Comparison of ENCODE assay signal across 28 cellular contexts in the genomic region with DNA sequence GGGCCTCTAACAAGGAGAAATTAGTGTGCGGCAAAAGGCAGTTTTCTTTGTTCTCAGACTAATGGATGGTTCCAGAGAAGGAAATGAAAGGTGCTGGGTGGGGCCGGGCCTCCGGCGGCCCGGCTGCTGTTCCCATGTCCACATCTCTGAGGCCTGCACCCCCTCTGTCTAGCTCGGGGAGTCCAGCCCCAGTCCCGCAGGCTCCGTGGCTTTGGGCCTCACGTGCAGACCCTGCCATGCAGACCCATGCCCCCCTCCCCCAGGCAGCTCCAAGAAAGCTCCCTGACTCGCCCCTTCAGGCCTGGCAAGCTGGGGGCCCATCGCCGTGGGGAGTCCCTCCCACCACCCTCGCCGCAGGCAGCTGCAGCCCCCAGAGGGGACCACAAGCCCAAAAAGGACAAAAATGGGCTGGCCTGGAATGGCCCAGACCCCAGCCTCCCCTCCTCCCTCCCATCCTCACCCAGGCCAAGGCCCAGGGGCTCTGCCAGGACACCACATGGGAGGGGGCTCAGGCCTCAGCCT. TPM values are rescaled to one million over a fixed set of nuclear protein-coding genes. Genes with fewer than 3 reads are reported as not detected.
DNase-seq lines count a peak whose midpoint lies in the region; ATAC-seq, FAIRE-seq and TF ChIP-seq lines count a peak whose summit lies in the region.
"Had no signal": no experiment of that assay in that cellular context is flagged by ENCODE, and none has a peak within 500 bp of the region (broad histone marks: within the 10 kb centered on the region; RNA-seq: fewer than 3 reads in every experiment).

No MANE protein-coding gene starts in this region.

- H3K27me3 ChIP-seq in GM23338 (ENCODE audit: insufficient read depth) (no peaks in the 10 kb centered on the region), gastroesophageal sphincter (peaks cover 14% of the 10 kb centered on the region), neuronal stem cell (ENCODE audit: control insufficient read depth in 3 of 3, insufficient read depth in 3 of 3, low read depth in 1 of 3, low read length in 3 of 3) (peaks cover 0 to 6% (median 2%) of the 10 kb centered on the region in 3 experiments), gastrocnemius medialis (peaks cover 16 to 23% (median 17%) of the 10 kb centered on the region in 3 donors)

- no peaks in the 10 kb centered on the region for H3K36me3 Mint-ChIP-seq in GM23338 (ENCODE audit: low read depth)
- H3K36me3 Mint-ChIP-seq: activated naive CD8-positive, alpha-beta T cell treated with anti-CD3 and anti-CD28 coated beads for 36 hours; CD4-positive, alpha-beta memory T cell; naive thymus-derived CD8-positive, alpha-beta T cell; stimulated activated memory B cell treated with anti-CD40 and anti-IgM and Interleukin-4, amounts not matched to agents 10 μg/mL and 1 μg/mL and 100 μg/mL, for 72 hours had no signal

- H3K27me3 Mint-ChIP-seq in GM23338 (ENCODE audit: insufficient read depth, low read depth, poor library complexity): peaks cover 8% of the 10 kb centered on the region

- H2BK5ac ChIP-seq in neuronal stem cell (ENCODE audit: low read length): peak overlapping the region; percentile 98

- TF ChIP-seq EP300 in gastroesophageal sphincter (IDR thresholded peaks at IDR 0.05): no peak

- peak overlapping the region; percentile 91 for H2BK120ac ChIP-seq in neuronal stem cell (ENCODE audit: low read depth, low read length)

- H3K79me1 ChIP-seq in neuronal stem cell (ENCODE audit: low read depth, low read length): no peaks in the 10 kb centered on the region

- no peaks in the 10 kb centered on the region for H3K4me1 ChIP-seq in GM23338 (ENCODE audit: insufficient read depth)
- H3K4me1 ChIP-seq in gastroesophageal sphincter: peaks cover 0 to 24% (median 13%) of the 10 kb centered on the region in 3 donors
- peaks cover 14 to 21% of the 10 kb centered on the region in 2 donors for H3K4me1 ChIP-seq in neuronal stem cell (ENCODE audit: control insufficient read depth in 2 of 2, insufficient read depth in 1 of 2, low read depth in 1 of 2, low read length in 2 of 2)
- no peaks in the 10 kb centered on the region for H3K4me1 ChIP-seq in gastrocnemius medialis
- H3K4me1 ChIP-seq: HAP-1, SJCRH30 had no signal

- peak overlapping the region; percentile 100 for H2BK15ac ChIP-seq in neuronal stem cell (ENCODE audit: low read length)

- peak overlapping the region; percentile 100 for H2AK5ac ChIP-seq in neuronal stem cell (ENCODE audit: low read depth, low read length)

- intact Hi-C loops in gastrocnemius medialis (cut with DNase I; ENCODE audit: low total_unique reads): no loop called here

- H2AFZ ChIP-seq in GM23338: no peak overlapping the region
- peak overlapping the region; percentile 97 for H2AFZ ChIP-seq in neuronal stem cell (ENCODE audit: low read length)

- peak overlapping the region; percentile 99 for H4K91ac ChIP-seq in neuronal stem cell (ENCODE audit: low read depth, low read length, poor library complexity)

- H3K4me3 ChIP-seq in GM23338 (no peak overlapping the region), gastroesophageal sphincter (no peak overlapping the region), neuronal stem cell (ENCODE audit: low read length in 2 of 2) (no peak overlapping the region), gastrocnemius medialis (no peak overlapping the region)
- H3K4me3 ChIP-seq: HAP-1, SJCRH30, thoracic aorta had no signal

- H3K36me3 ChIP-seq in GM23338 (ENCODE audit: insufficient read depth) (no peaks in the 10 kb centered on the region), gastroesophageal sphincter (no peaks in the 10 kb centered on the region), neuronal stem cell (replicated peaks in 1 of 2; ENCODE audit: control insufficient read depth in 2 of 2, insufficient read depth in 2 of 2, low read length in 2 of 2) (no peaks in the 10 kb centered on the region), gastrocnemius medialis (no peaks in the 10 kb centered on the region)
- H3K36me3 ChIP-seq: HAP-1, SJCRH30, thoracic aorta had no signal

- peak overlapping the region; percentile 98 for H3K4ac ChIP-seq in neuronal stem cell (ENCODE audit: low read length)

- no peaks in the 10 kb centered on the region for H3K79me2 ChIP-seq in GM23338 (replicated peaks; ENCODE audit: insufficient read depth)

- no peaks in the 10 kb centered on the region for H4K20me1 ChIP-seq in GM23338 (replicated peaks; ENCODE audit: insufficient read depth)

- TF ChIP-seq POLR2A in gastroesophageal sphincter (IDR thresholded peaks at IDR 0.05): no peak
- no peak for TF ChIP-seq POLR2A in H54 (IDR thresholded peaks at IDR 0.05; ENCODE audit: low read depth, low read length)
- no peak for TF ChIP-seq POLR2A in gastrocnemius medialis (IDR thresholded peaks at IDR 0.05)

- peak overlapping the region; percentile 92 for H4K8ac ChIP-seq in neuronal stem cell (ENCODE audit: low read depth, low read length)

- WGBS in gastroesophageal sphincter (ENCODE audit: low coverage in 1 of 2), 2 donors: 40% methylated on average over 1 of the region's 14 CpGs; no CpG with 5 or more reads in 1 of the 2 donors
- WGBS in neuronal stem cell (ENCODE audit: extremely low coverage in 2 of 2, insufficient read length in 2 of 2, insufficient replicate concordance in 1 of 2), 2 donors: no CpG with 5 or more reads among the region's 14 CpGs

- no peaks in the 10 kb centered on the region for H3K9me3 Mint-ChIP-seq in GM23338
- H3K9me3 Mint-ChIP-seq: activated naive CD8-positive, alpha-beta T cell treated with anti-CD3 and anti-CD28 coated beads for 36 hours; activated T-helper 17 cell treated with anti-CD3 and anti-CD28 coated beads, Interleukin-2, amount 50 U/mL, for 72 hours; CD4-positive, alpha-beta memory T cell; naive thymus-derived CD8-positive, alpha-beta T cell; stimulated activated memory B cell treated with anti-CD40 and anti-IgM and Interleukin-4, amounts not matched to agents 10 μg/mL and 1 μg/mL and 100 μg/mL, for 72 hours had no signal

- peak overlapping the region; percentile 67 for H2BK12ac ChIP-seq in neuronal stem cell (ENCODE audit: low read length)

- H3K4me2 ChIP-seq in GM23338 (no peak overlapping the region), neuronal stem cell (ENCODE audit: insufficient read depth, low read length, poor library complexity, severe bottlenecking) (peak overlapping the region; percentile 18)

- peak; percentile 18; the same call in 2 of the 3 replicates for ATAC-seq in GM23338
- no peak for ATAC-seq in gastroesophageal sphincter
- no peak for ATAC-seq in GM18502 (IDR thresholded peaks at IDR 0.05; ENCODE audit: poor library complexity, unreplicated experiment)
- ATAC-seq in gastrocnemius medialis: no peak
- ATAC-seq: activated T-helper 17 cell treated with anti-CD3 and anti-CD28 coated beads, Interleukin-2, amount 50 U/mL, for 72 hours; naive thymus-derived CD8-positive, alpha-beta T cell; stimulated activated memory B cell treated with anti-CD40 and anti-IgM and Interleukin-4, amounts not matched to agents 10 μg/mL and 1 μg/mL and 100 μg/mL, for 72 hours had no signal

- H3K9me2 ChIP-seq in GM23338 (ENCODE audit: insufficient read depth): no peaks in the 10 kb centered on the region

- H3F3A ChIP-seq in GM23338 (replicated peaks; ENCODE audit: low read depth): no peaks in the 10 kb centered on the region

- TF ChIP-seq CTCF in GM23338 (conservative IDR thresholded peaks at IDR 0.05; ENCODE audit: low read depth in 2 of 2) (no peak), gastroesophageal sphincter (IDR thresholded peaks at IDR 0.05) (no peak), gastrocnemius medialis (IDR thresholded peaks at IDR 0.05 in 4 of 5, conservative IDR thresholded peaks at IDR 0.05 in 1 of 5) (no peak)

- in situ Hi-C loops in gastrocnemius medialis (cut with MboI; ENCODE audit: low sequenced_read_pairs in 4 of 4): no loop called here

- peak overlapping the region; percentile 84 for H3K9ac ChIP-seq in neuronal stem cell (ENCODE audit: low read depth, low read length, poor library complexity)

- no peak for FAIRE-seq in H54 (lab: Jason Lieb, UNC)
- FAIRE-seq: G401.6, small intestine had no signal

- H3K4me1 Mint-ChIP-seq in GM23338: no peaks in the 10 kb centered on the region; the same call in none of the 3 replicates
- H3K4me1 Mint-ChIP-seq: activated naive CD8-positive, alpha-beta T cell treated with anti-CD3 and anti-CD28 coated beads for 36 hours; activated T-helper 17 cell treated with anti-CD3 and anti-CD28 coated beads, Interleukin-2, amount 50 U/mL, for 72 hours; stimulated activated memory B cell treated with anti-CD40 and anti-IgM and Interleukin-4, amounts not matched to agents 10 μg/mL and 1 μg/mL and 100 μg/mL, for 72 hours had no signal

- no peak overlapping the region for H3K27ac Mint-ChIP-seq in GM23338
- H3K27ac Mint-ChIP-seq: activated naive CD8-positive, alpha-beta T cell treated with anti-CD3 and anti-CD28 coated beads for 36 hours; activated T-helper 17 cell treated with anti-CD3 and anti-CD28 coated beads, Interleukin-2, amount 50 U/mL, for 72 hours; CD4-positive, alpha-beta memory T cell; stimulated activated memory B cell treated with anti-CD40 and anti-IgM and Interleukin-4, amounts not matched to agents 10 μg/mL and 1 μg/mL and 100 μg/mL, for 72 hours had no signal

- no peak overlapping the region for H3K27ac ChIP-seq in GM23338 (ENCODE audit: low read depth)
- peak overlapping the region in 3 of 4 donors; percentile 18 to 57 (median 32) for H3K27ac ChIP-seq in gastroesophageal sphincter
- H3K27ac ChIP-seq in neuronal stem cell (replicated peaks; ENCODE audit: low read length): peak overlapping the region; percentile 89
- H3K27ac ChIP-seq in gastrocnemius medialis: no peak overlapping the region
- H3K27ac ChIP-seq: SJCRH30, thoracic aorta had no signal

- peak overlapping the region; percentile 98 for H3K23ac ChIP-seq in neuronal stem cell (ENCODE audit: low read depth, low read length, poor library complexity)

- H3K9me3 ChIP-seq in gastroesophageal sphincter (peaks cover 0 to 8% (median 0%) of the 10 kb centered on the region in 3 donors), neuronal stem cell (replicated peaks in 1 of 2; ENCODE audit: control insufficient read depth in 2 of 2, insufficient read depth in 1 of 2, low read depth in 1 of 2, low read length in 2 of 2) (peaks cover 0 to 2% of the 10 kb centered on the region in 2 donors), gastrocnemius medialis (no peaks in the 10 kb centered on the region)
- H3K9me3 ChIP-seq: HAP-1 had no signal

- H3K18ac ChIP-seq in neuronal stem cell (ENCODE audit: low read length): peak overlapping the region; percentile 99

- DNase-seq in GM23338 (ENCODE audit: low spot score) (no peak), NCI-H2227 (lab: John Stamatoyannopoulos, UW; ENCODE audit: unreplicated experiment) (peak; percentile 54), neuronal stem cell (ENCODE audit: low spot score) (no peak), cerebellar nuclear complex (lab: John Stamatoyannopoulos, UW) (no peak), H54 (ENCODE audit: insufficient read length, low spot score) (no peak), gastrocnemius medialis (no peak)
- DNase-seq: activated CD8-positive, alpha-beta memory T cell treated with anti-CD3 and anti-CD28 coated beads, Interleukin-2, amount 50 U/mL, for 4 hours; activated naive CD8-positive, alpha-beta T cell treated with anti-CD3 and anti-CD28 coated beads for 36 hours; effector CD8-positive, alpha-beta T cell; foreskin melanocyte; KG1; kidney glomerular epithelial cell; mesenchymal stem cell; NCI-H1694; NCI-H774; SJCRH30; small intestine had no signal

- H3K14ac ChIP-seq in neuronal stem cell (ENCODE audit: low read length): peak overlapping the region; percentile 59

- no peak overlapping the region for H3K4me3 Mint-ChIP-seq in GM23338
- H3K4me3 Mint-ChIP-seq: activated naive CD8-positive, alpha-beta T cell treated with anti-CD3 and anti-CD28 coated beads for 36 hours; activated T-helper 17 cell treated with anti-CD3 and anti-CD28 coated beads, Interleukin-2, amount 50 U/mL, for 72 hours; CD4-positive, alpha-beta memory T cell; naive thymus-derived CD8-positive, alpha-beta T cell; stimulated activated memory B cell treated with anti-CD40 and anti-IgM and Interleukin-4, amounts not matched to agents 10 μg/mL and 1 μg/mL and 100 μg/mL, for 72 hours had no signal

RNA-seq across cellular contexts. Expression of gene MRGBP, which starts 35.7 kb away (rescaled TPM):
- total RNA-seq in GM23338 (2014; rRNA removed; shearing (Covaris generic)): 24.3 and 26.0 TPM in 2 replicates
- 19.7 and 20.9 TPM in 2 replicates for polyA plus RNA-seq in GM23338 (2016; fragmentation: Nextera tagmentation; extraction: Ambion mirVana)
- total RNA-seq in gastroesophageal sphincter: 10 to 100 TPM in 3 of 4 donors, 1 to 10 TPM in 1; 9.3 to 15.6 (median 14.5) TPM
- polyA plus RNA-seq in neuronal stem cell (2013, experiment 1 of 2): 15.5 TPM
- polyA plus RNA-seq in neuronal stem cell (2013, experiment 2 of 2): 15.6 TPM
- total RNA-seq in gastrocnemius medialis: 1 to 10 TPM; 7.8 to 9.8 (median 8.2) TPM

RNA-seq across cellular contexts. Expression of gene OGFR, which starts 44.0 kb away (rescaled TPM):
- total RNA-seq in GM23338 (2014; rRNA removed; shearing (Covaris generic)): 48.8 and 50.6 TPM in 2 replicates
- polyA plus RNA-seq in GM23338 (2016; fragmentation: Nextera tagmentation; extraction: Ambion mirVana): 9.6 and 12.3 TPM in 2 replicates
- 10 to 100 TPM; 55.1 to 61.0 (median 58.9) TPM for total RNA-seq in gastroesophageal sphincter
- 15.0 TPM for polyA plus RNA-seq in neuronal stem cell (2013, experiment 1 of 2)
- polyA plus RNA-seq in neuronal stem cell (2013, experiment 2 of 2): 14.7 TPM
- total RNA-seq in gastrocnemius medialis: 10 to 100 TPM; 21.9 to 52.1 (median 40.5) TPM

RNA-seq across cellular contexts. Expression of gene NTSR1, which starts 52.0 kb away (rescaled TPM):
- total RNA-seq in GM23338 (2014; rRNA removed; shearing (Covaris generic)): 1.4 and 1.7 TPM in 2 replicates
- 0.15 and 0.52 TPM in 2 replicates for polyA plus RNA-seq in GM23338 (2016; fragmentation: Nextera tagmentation; extraction: Ambion mirVana)
- total RNA-seq in gastroesophageal sphincter (under 1 TPM; 0.13 to 0.85 (median 0.19) TPM), gastrocnemius medialis (under 1 TPM in 2 of 4 donors, not detected in 2; 0.04 to 0.13 TPM)
- 0.28 TPM for polyA plus RNA-seq in neuronal stem cell (2013, experiment 1 of 2)
- 0.21 TPM for polyA plus RNA-seq in neuronal stem cell (2013, experiment 2 of 2)
- total RNA-seq: activated naive CD8-positive, alpha-beta T cell treated with anti-CD3 and anti-CD28 coated beads for 36 hours; activated T-helper 17 cell treated with anti-CD3 and anti-CD28 coated beads, Interleukin-2, amount 50 U/mL, for 72 hours; naive thymus-derived CD8-positive, alpha-beta T cell; OCI-LY7; T-helper 1 cell treated with Interleukin-12 subunit alpha and Interleukin-12 subunit beta and Interleukin-4 antibody, amounts not matched to agents 30 ng/mL and 1 ng/mL, for 36 hours; thoracic aorta had no signal
- polyA plus RNA-seq: CD4-positive, alpha-beta memory T cell; naive thymus-derived CD8-positive, alpha-beta T cell had no signal

RNA-seq across cellular contexts. Expression of gene COL9A3, which starts 56.3 kb away (rescaled TPM):
- total RNA-seq in GM23338 (2014; rRNA removed; shearing (Covaris generic)): 110 and 113 TPM in 2 replicates
- 74.9 and 79.4 TPM in 2 replicates for polyA plus RNA-seq in GM23338 (2016; fragmentation: Nextera tagmentation; extraction: Ambion mirVana)
- 10 to 100 TPM in 2 of 4 donors, 1 to 10 TPM in 2; 8.8 to 29.9 (median 14.3) TPM for total RNA-seq in gastroesophageal sphincter
- 77.2 TPM for polyA plus RNA-seq in neuronal stem cell (2013, experiment 1 of 2)
- polyA plus RNA-seq in neuronal stem cell (2013, experiment 2 of 2): 77.0 TPM
- total RNA-seq in gastrocnemius medialis: 1 to 10 TPM in 2 of 4 donors, under 1 TPM in 2; 0.41 to 4.1 (median 1.6) TPM
- total RNA-seq: activated T-helper 17 cell treated with anti-CD3 and anti-CD28 coated beads, Interleukin-2, amount 50 U/mL, for 72 hours; CD4-positive, alpha-beta memory T cell had no signal

Comparison
In these comparisons a context has a peak if more than half of its experiments do, and no peak if none do; other contexts are left out.
1. H3K27ac ChIP-seq: peak in gastroesophageal sphincter (3 of 4) and neuronal stem cell (single experiment); none in GM23338 (single experiment) and gastrocnemius medialis (0 of 4).